Comparison of ENCODE assay signal across 1 cellular context in the genomic region with DNA sequence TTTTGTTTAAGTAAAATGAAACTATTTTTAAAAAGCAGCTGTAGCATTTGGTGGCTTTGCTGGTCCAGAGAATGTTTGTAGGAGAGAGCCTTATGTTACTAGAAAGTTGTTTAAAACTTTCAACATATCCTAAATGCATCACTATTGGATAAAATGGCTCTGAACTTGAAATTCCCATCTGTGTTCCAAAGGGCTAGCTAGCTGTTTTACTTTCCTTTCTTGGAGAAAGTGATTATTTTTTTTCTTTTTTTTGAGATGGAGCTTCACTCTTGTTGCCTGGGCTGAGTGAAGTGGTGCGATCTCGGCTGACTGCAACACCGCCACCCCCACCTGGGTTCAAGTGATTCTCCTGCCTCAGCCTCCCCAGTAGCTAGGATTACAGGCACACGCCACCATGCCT.
TF ChIP-seq lines count a peak whose summit lies in the region.

No MANE protein-coding gene starts in this region.

TF ChIP-seq in GM23338, 12 proteins besides CTCF, POLR2A, EP300 and RAD21 (continued from another document):
- TF ChIP-seq ZNF462 (CRISPR knock-in tag; IDR thresholded peaks at IDR 0.05) (no peak), ZNF114 (CRISPR knock-in tag; IDR thresholded peaks at IDR 0.05) (no peak), ZNF331 (CRISPR knock-in tag; IDR thresholded peaks at IDR 0.05; ENCODE audit: low read depth) (no peak), EZH2 (IDR thresholded peaks at IDR 0.05; ENCODE audit: low read depth, unreplicated experiment) (no peak), STAT1 (IDR thresholded peaks at IDR 0.05; ENCODE audit: unreplicated experiment) (no peak), JUNB (IDR thresholded peaks at IDR 0.05; ENCODE audit: unreplicated experiment) (no peak), NANOG (IDR thresholded peaks at IDR 0.05; ENCODE audit: borderline replicate concordance) (no peak)
- TF ChIP-seq, protein P1, sequence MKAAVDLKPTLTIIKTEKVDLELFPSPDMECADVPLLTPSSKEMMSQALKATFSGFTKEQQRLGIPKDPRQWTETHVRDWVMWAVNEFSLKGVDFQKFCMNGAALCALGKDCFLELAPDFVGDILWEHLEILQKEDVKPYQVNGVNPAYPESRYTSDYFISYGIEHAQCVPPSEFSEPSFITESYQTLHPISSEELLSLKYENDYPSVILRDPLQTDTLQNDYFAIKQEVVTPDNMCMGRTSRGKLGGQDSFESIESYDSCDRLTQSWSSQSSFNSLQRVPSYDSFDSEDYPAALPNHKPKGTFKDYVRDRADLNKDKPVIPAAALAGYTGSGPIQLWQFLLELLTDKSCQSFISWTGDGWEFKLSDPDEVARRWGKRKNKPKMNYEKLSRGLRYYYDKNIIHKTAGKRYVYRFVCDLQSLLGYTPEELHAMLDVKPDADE (IDR thresholded peaks at IDR 0.05), result no peak
- TF ChIP-seq, protein P2, sequence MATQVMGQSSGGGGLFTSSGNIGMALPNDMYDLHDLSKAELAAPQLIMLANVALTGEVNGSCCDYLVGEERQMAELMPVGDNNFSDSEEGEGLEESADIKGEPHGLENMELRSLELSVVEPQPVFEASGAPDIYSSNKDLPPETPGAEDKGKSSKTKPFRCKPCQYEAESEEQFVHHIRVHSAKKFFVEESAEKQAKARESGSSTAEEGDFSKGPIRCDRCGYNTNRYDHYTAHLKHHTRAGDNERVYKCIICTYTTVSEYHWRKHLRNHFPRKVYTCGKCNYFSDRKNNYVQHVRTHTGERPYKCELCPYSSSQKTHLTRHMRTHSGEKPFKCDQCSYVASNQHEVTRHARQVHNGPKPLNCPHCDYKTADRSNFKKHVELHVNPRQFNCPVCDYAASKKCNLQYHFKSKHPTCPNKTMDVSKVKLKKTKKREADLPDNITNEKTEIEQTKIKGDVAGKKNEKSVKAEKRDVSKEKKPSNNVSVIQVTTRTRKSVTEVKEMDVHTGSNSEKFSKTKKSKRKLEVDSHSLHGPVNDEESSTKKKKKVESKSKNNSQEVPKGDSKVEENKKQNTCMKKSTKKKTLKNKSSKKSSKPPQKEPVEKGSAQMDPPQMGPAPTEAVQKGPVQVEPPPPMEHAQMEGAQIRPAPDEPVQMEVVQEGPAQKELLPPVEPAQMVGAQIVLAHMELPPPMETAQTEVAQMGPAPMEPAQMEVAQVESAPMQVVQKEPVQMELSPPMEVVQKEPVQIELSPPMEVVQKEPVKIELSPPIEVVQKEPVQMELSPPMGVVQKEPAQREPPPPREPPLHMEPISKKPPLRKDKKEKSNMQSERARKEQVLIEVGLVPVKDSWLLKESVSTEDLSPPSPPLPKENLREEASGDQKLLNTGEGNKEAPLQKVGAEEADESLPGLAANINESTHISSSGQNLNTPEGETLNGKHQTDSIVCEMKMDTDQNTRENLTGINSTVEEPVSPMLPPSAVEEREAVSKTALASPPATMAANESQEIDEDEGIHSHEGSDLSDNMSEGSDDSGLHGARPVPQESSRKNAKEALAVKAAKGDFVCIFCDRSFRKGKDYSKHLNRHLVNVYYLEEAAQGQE (IDR thresholded peaks at IDR 0.05; ENCODE audit: unreplicated experiment), result no peak
